In the genomic region with DNA sequence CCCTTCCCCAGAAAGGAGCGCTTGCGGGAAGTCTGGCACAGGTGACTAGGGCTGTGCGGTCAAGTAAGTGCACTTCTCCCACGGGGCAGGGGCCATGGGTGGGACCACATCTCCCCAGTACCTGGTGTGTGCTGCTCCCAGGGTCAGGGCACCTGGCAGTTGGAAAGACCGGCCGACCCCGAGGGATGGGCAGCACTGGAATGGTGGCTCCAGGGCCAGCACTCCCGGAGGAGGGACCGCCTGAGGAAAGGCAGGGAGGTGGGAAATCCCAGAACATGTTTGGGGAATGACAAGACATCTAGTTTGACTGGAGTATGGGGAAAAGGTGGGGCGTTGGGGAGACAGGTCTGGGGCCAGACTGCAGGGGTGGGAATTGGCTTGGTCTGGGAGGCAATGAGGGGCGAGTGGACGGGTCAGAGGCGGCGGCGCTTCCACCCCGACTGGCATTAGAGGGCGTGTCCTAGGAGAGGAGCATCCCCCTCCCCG, we compare ENCODE assay signal across 8 cellular contexts. TPM values are rescaled to one million over a fixed set of nuclear protein-coding genes. Genes with fewer than 3 reads are reported as not detected.
A peak's percentile ranks its signal among the peaks of the same experiment; 100 is the strongest.
DNase-seq lines count a peak whose midpoint lies in the region; ATAC-seq, FAIRE-seq and TF ChIP-seq lines count a peak whose summit lies in the region.

No MANE protein-coding gene starts in this region.

- no peak for FAIRE-seq in RCC 7860 (lab: Jason Lieb, UNC)

- DNase-seq in GM06990 (ENCODE audit: extremely low read depth, insufficient read length) (no peak), retina (peak; percentile 28), D341Med (ENCODE audit: low spot score) (no peak), RCC 7860 (ENCODE audit: low spot score) (no peak)

- peaks cover 0 to 48% (median 26%) of the 10 kb centered on the region in 3 donors for H3K4me1 ChIP-seq in gastroesophageal sphincter

- peak overlapping the region in 3 of 4 donors; percentile 91 to 94 (median 92) for H3K27ac ChIP-seq in gastroesophageal sphincter

- WGBS in gastroesophageal sphincter (ENCODE audit: low coverage in 1 of 2), 2 donors: 2% methylated on average over 11 of the region's 18 CpGs; no CpG with 5 or more reads in 1 of the 2 donors

- TF ChIP-seq CTCF in GM06990 (IDR thresholded peaks at IDR 0.05; ENCODE audit: insufficient read depth, low read length, poor library complexity, severe bottlenecking) (no peak), gastroesophageal sphincter (IDR thresholded peaks at IDR 0.05) (no peak)

- no peak for TF ChIP-seq POLR2A in gastroesophageal sphincter (IDR thresholded peaks at IDR 0.05)

- H3K9me3 ChIP-seq in gastroesophageal sphincter: no peaks in the 10 kb centered on the region

- no peaks in the 10 kb centered on the region for H3K36me3 ChIP-seq in GM06990 (ENCODE audit: control insufficient read depth, insufficient read depth, low read length)
- H3K36me3 ChIP-seq in gastroesophageal sphincter: no peaks in the 10 kb centered on the region

- TF ChIP-seq EP300 in gastroesophageal sphincter (IDR thresholded peaks at IDR 0.05): no peak

- H3K27me3 ChIP-seq in GM06990 (replicated peaks; ENCODE audit: control insufficient read depth, insufficient read depth, low read length) (no peaks in the 10 kb centered on the region; the same call in none of the 2 replicates), gastroesophageal sphincter (no peaks in the 10 kb centered on the region)

- ATAC-seq in SK-N-SH treated with all-trans-retinoic acid at 6 μM for 48 hours: peak; percentile 34
- no peak for ATAC-seq in gastroesophageal sphincter
- no peak for ATAC-seq in GM18520 (IDR thresholded peaks at IDR 0.05; ENCODE audit: unreplicated experiment)
- no peak for ATAC-seq in HG02885 (IDR thresholded peaks at IDR 0.05; ENCODE audit: poor library complexity, unreplicated experiment)

- peak overlapping the region; percentile 45 for H3K4me3 ChIP-seq in GM06990 (replicated peaks; ENCODE audit: low read depth, low read length)
- peak overlapping the region; percentile 74 to 94 for H3K4me3 ChIP-seq in gastroesophageal sphincter

TF ChIP-seq in SK-N-SH treated with all-trans-retinoic acid at 6 μM for 48 hours, 23 proteins besides CTCF, POLR2A, EP300 and RAD21:
- TF ChIP-seq CSDC2 (CRISPR knock-in tag; IDR thresholded peaks at IDR 0.05) (no peak), RARB (CRISPR knock-in tag; IDR thresholded peaks at IDR 0.05) (no peak), ESRRG (CRISPR knock-in tag; IDR thresholded peaks at IDR 0.05) (no peak), TOX (CRISPR knock-in tag; IDR thresholded peaks at IDR 0.05; ENCODE audit: borderline replicate concordance) (no peak), ZFP30 (CRISPR knock-in tag; IDR thresholded peaks at IDR 0.05) (no peak), ISL1 (CRISPR knock-in tag; IDR thresholded peaks at IDR 0.05) (no peak), SNAI2 (CRISPR knock-in tag; IDR thresholded peaks at IDR 0.05) (no peak), ZNF8 (CRISPR knock-in tag; IDR thresholded peaks at IDR 0.05) (no peak), PPARA (CRISPR knock-in tag; IDR thresholded peaks at IDR 0.05; ENCODE audit: borderline replicate concordance) (no peak), ZNF70 (CRISPR knock-in tag; IDR thresholded peaks at IDR 0.05) (no peak), ZNF565 (CRISPR knock-in tag; conservative IDR thresholded peaks at IDR 0.05; ENCODE audit: low read depth) (no peak), ZC3H10 (CRISPR knock-in tag; IDR thresholded peaks at IDR 0.05) (no peak)
- TF ChIP-seq, protein P1, sequence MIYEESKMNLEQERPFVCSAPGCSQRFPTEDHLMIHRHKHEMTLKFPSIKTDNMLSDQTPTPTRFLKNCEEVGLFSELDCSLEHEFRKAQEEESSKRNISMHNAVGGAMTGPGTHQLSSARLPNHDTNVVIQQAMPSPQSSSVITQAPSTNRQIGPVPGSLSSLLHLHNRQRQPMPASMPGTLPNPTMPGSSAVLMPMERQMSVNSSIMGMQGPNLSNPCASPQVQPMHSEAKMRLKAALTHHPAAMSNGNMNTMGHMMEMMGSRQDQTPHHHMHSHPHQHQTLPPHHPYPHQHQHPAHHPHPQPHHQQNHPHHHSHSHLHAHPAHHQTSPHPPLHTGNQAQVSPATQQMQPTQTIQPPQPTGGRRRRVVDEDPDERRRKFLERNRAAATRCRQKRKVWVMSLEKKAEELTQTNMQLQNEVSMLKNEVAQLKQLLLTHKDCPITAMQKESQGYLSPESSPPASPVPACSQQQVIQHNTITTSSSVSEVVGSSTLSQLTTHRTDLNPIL (CRISPR knock-in tag; IDR thresholded peaks at IDR 0.05; ENCODE audit: low read depth): no peak
- TF ChIP-seq, protein P2, sequence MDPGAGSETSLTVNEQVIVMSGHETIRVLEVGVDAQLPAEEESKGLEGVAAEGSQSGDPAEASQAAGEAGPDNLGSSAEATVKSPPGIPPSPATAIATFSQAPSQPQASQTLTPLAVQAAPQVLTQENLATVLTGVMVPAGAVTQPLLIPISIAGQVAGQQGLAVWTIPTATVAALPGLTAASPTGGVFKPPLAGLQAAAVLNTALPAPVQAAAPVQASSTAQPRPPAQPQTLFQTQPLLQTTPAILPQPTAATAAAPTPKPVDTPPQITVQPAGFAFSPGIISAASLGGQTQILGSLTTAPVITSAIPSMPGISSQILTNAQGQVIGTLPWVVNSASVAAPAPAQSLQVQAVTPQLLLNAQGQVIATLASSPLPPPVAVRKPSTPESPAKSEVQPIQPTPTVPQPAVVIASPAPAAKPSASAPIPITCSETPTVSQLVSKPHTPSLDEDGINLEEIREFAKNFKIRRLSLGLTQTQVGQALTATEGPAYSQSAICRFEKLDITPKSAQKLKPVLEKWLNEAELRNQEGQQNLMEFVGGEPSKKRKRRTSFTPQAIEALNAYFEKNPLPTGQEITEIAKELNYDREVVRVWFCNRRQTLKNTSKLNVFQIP (CRISPR knock-in tag; IDR thresholded peaks at IDR 0.05; ENCODE audit: borderline replicate concordance, low read depth): no peak
- TF ChIP-seq, protein P3, sequence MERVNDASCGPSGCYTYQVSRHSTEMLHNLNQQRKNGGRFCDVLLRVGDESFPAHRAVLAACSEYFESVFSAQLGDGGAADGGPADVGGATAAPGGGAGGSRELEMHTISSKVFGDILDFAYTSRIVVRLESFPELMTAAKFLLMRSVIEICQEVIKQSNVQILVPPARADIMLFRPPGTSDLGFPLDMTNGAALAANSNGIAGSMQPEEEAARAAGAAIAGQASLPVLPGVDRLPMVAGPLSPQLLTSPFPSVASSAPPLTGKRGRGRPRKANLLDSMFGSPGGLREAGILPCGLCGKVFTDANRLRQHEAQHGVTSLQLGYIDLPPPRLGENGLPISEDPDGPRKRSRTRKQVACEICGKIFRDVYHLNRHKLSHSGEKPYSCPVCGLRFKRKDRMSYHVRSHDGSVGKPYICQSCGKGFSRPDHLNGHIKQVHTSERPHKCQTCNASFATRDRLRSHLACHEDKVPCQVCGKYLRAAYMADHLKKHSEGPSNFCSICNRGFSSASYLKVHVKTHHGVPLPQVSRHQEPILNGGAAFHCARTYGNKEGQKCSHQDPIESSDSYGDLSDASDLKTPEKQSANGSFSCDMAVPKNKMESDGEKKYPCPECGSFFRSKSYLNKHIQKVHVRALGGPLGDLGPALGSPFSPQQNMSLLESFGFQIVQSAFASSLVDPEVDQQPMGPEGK (CRISPR knock-in tag; IDR thresholded peaks at IDR 0.05; ENCODE audit: borderline replicate concordance): no peak
- TF ChIP-seq, protein P4, sequence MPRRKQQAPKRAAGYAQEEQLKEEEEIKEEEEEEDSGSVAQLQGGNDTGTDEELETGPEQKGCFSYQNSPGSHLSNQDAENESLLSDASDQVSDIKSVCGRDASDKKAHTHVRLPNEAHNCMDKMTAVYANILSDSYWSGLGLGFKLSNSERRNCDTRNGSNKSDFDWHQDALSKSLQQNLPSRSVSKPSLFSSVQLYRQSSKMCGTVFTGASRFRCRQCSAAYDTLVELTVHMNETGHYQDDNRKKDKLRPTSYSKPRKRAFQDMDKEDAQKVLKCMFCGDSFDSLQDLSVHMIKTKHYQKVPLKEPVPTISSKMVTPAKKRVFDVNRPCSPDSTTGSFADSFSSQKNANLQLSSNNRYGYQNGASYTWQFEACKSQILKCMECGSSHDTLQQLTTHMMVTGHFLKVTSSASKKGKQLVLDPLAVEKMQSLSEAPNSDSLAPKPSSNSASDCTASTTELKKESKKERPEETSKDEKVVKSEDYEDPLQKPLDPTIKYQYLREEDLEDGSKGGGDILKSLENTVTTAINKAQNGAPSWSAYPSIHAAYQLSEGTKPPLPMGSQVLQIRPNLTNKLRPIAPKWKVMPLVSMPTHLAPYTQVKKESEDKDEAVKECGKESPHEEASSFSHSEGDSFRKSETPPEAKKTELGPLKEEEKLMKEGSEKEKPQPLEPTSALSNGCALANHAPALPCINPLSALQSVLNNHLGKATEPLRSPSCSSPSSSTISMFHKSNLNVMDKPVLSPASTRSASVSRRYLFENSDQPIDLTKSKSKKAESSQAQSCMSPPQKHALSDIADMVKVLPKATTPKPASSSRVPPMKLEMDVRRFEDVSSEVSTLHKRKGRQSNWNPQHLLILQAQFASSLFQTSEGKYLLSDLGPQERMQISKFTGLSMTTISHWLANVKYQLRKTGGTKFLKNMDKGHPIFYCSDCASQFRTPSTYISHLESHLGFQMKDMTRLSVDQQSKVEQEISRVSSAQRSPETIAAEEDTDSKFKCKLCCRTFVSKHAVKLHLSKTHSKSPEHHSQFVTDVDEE (CRISPR knock-in tag; IDR thresholded peaks at IDR 0.05): no peak

RNA-seq across cellular contexts. Expression of a gene that starts 0.7 kb away (rescaled TPM):
- total RNA-seq in gastroesophageal sphincter: 10 to 100 TPM; 52.8 to 76.8 (median 59.8) TPM

RNA-seq across cellular contexts. Expression of a gene that starts 33.4 kb away (rescaled TPM):
- total RNA-seq in gastroesophageal sphincter: 1 to 10 TPM in 2 of 4 donors, under 1 TPM in 1, not detected in 1; 0.31 to 1.7 (median 1.5) TPM

RNA-seq across cellular contexts. Expression of a gene that starts 54.9 kb away (rescaled TPM):
- 100 to 1,000 TPM; 136 to 195 (median 158) TPM for total RNA-seq in gastroesophageal sphincter
